In the genomic region with DNA sequence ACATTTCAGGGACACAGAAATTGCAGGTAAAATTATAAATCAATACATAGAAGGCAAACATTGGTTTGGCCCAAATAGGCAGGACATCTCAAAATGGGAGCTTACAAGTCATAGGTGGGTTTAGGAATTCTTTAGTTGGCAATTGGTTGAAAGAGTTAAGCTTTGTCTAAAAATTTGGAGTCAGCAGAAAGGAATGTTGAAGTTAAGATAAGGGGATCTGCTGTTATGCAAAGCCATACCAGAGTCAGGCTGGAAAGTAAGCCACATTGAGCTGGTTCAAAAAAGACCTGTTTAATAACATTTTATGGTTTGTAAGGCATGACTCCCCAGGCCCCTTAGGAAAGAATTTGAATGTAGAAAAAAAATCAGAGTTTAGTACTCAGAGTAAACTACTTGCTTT, we compare ENCODE assay signal across 13 cellular contexts.
A peak's percentile ranks its signal among the peaks of the same experiment; 100 is the strongest.
DNase-seq lines count a peak whose midpoint lies in the region; ATAC-seq and TF ChIP-seq lines count a peak whose summit lies in the region.
"Had no signal": no experiment of that assay in that cellular context is flagged by ENCODE, and none has a peak within 500 bp of the region (broad histone marks: within the 10 kb centered on the region; RNA-seq: fewer than 3 reads in every experiment).

No MANE protein-coding gene starts in this region.

- no peak for TF ChIP-seq CTCF in heart left ventricle (IDR thresholded peaks at IDR 0.05)
- no peak for TF ChIP-seq CTCF in fibroblast of pulmonary artery (IDR thresholded peaks at IDR 0.05; ENCODE audit: low read length, missing control alignments)
- TF ChIP-seq CTCF in thoracic aorta (IDR thresholded peaks at IDR 0.05) = no peak
- no peak for TF ChIP-seq CTCF in tibial artery (IDR thresholded peaks at IDR 0.05)

- no peaks in the 10 kb centered on the region for H3K36me3 ChIP-seq in heart left ventricle
- no peaks in the 10 kb centered on the region for H3K36me3 ChIP-seq in thoracic aorta
- no peaks in the 10 kb centered on the region for H3K36me3 ChIP-seq in tibial artery
- H3K36me3 ChIP-seq: neutrophil had no signal

- H3K4me3 ChIP-seq in heart left ventricle (no peak overlapping the region), fibroblast of pulmonary artery (replicated peaks; ENCODE audit: low read depth, low read length) (no peak overlapping the region), thoracic aorta (peak overlapping the region; percentile 39), tibial artery (no peak overlapping the region)
- H3K4me3 ChIP-seq: SK-N-MC, skin epidermis had no signal

- H3K27me3 ChIP-seq in heart left ventricle = peaks cover 0 to 4% (median 0%) of the 10 kb centered on the region in 9 donors
- no peaks in the 10 kb centered on the region for H3K27me3 ChIP-seq in thoracic aorta (replicated peaks; ENCODE audit: insufficient read depth)
- H3K27me3 ChIP-seq in tibial artery = no peaks in the 10 kb centered on the region
- H3K27me3 ChIP-seq: neutrophil had no signal

- intact Hi-C loops in left cardiac atrium (cut with DNase I) = no loop called here
- intact Hi-C loops in heart left ventricle (cut with DNase I) = no loop called here
- intact Hi-C loops in tibial artery (cut with DNase I; ENCODE audit: low total_unique reads) = no loop called here

- no peak for TF ChIP-seq POLR2A in heart left ventricle (IDR thresholded peaks at IDR 0.05)

- H3K9me3 ChIP-seq in heart left ventricle (no peaks in the 10 kb centered on the region), thoracic aorta (no peaks in the 10 kb centered on the region), tibial artery (no peaks in the 10 kb centered on the region)
- H3K9me3 ChIP-seq: neutrophil had no signal

- peak overlapping the region in 4 of 12 donors; percentile 14 to 52 (median 40) for H3K27ac ChIP-seq in heart left ventricle
- H3K27ac ChIP-seq in thoracic aorta = peak overlapping the region in 1 of 2 donors; percentile 44
- no peak overlapping the region for H3K27ac ChIP-seq in tibial artery
- H3K27ac ChIP-seq: neutrophil, SK-N-MC, skin epidermis had no signal

- ATAC-seq in left cardiac atrium = peak; percentile 27 to 63
- no peak for ATAC-seq in heart left ventricle
- ATAC-seq in thoracic aorta (ENCODE audit: insufficient number of reproducible peaks, low FRiP score, low read depth) = no peak

- DNase-seq in left cardiac atrium (no peak), heart left ventricle (no peak), RPMI7951 (ENCODE audit: low read depth) (peak; percentile 35), fibroblast of pulmonary artery (ENCODE audit: low read depth) (peak; percentile 75), thoracic aorta (ENCODE audit: low spot score) (no peak), hypothalamus (lab: John Stamatoyannopoulos, UW) (no peak), foreskin melanocyte (no peak), tibial artery (no peak)
- DNase-seq: activated naive CD4-positive, alpha-beta T cell treated with Interleukin-2 at 50 U/mL for 16 hours; NCI-H1105 treated with DMSO at 0.1 percent for 48 hours had no signal

- H3K4me1 ChIP-seq in heart left ventricle (peaks cover 0 to 19% (median 5%) of the 10 kb centered on the region in 12 donors), thoracic aorta (ENCODE audit: control insufficient read depth in 1 of 2, low read depth in 2 of 2) (peaks cover 0 to 15% of the 10 kb centered on the region in 2 donors), tibial artery (peaks cover 0 to 6% (median 0%) of the 10 kb centered on the region in 4 donors)

Comparison
In these comparisons a context has a peak if more than half of its experiments do, and no peak if none do; other contexts are left out.
1. ATAC-seq: peak in left cardiac atrium (2 of 2); none in heart left ventricle (0 of 4) and thoracic aorta (single experiment).
2. DNase-seq: peak in RPMI7951 (single experiment) and fibroblast of pulmonary artery (single experiment); none in left cardiac atrium (single experiment), heart left ventricle (0 of 5), thoracic aorta (single experiment), hypothalamus (0 of 51), foreskin melanocyte (single experiment) and tibial artery (0 of 2).